Comparison of ENCODE assay signal across 8 cellular contexts in the genomic region with DNA sequence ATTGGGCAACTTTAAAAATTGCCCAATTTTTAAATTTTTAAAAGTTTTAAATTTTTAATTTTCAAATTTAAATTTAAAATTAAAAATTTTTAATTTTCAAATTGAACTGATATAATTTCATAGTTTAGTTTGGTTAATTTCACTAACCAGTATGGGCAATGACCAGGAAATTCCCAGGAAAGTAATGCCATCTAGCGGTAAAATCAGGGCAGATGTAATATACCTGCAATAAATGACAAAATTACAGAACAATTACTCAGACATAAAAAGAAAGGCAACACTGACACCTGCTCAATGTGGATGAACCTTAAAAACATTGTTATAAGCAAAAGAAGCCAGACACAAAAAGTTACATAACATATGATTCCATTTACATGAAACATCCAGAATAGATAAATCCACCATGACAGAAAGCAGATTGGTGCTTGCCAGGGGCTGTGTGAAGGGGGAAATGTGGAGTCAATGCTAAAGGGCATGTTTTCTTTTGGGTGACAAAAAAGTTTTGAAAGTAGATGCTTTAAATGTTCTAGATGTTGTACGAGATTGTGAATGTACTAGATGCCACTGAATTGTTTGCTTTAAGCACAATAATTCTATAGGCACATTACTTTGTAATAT. TPM values are rescaled to one million over a fixed set of nuclear protein-coding genes. Genes with fewer than 3 reads are reported as not detected.
A peak's percentile ranks its signal among the peaks of the same experiment; 100 is the strongest.
DNase-seq lines count a peak whose midpoint lies in the region; ATAC-seq and TF ChIP-seq lines count a peak whose summit lies in the region.

No MANE protein-coding gene starts in this region.

- intact Hi-C loops in activated CD4-positive, alpha-beta memory T cell treated with anti-CD3 and anti-CD28 coated beads for 36 hours (cut with micrococcal nuclease): loop anchor here (1.0 to 5.0 kb wide), 3 partner anchors 138 to 717 kb away; no protein-coding TSS in a partner anchor

- H3K4me3 ChIP-seq in LNCaP clone FGC (ENCODE audit: low read depth, low read length) (no peak overlapping the region), fibroblast of pulmonary artery (replicated peaks; ENCODE audit: low read depth, low read length) (no peak overlapping the region), osteoblast (ENCODE audit: insufficient read depth, low read length) (no peak overlapping the region)

- H3K9me3 Mint-ChIP-seq in stimulated activated naive CD8-positive, alpha-beta T cell treated with anti-CD3 and anti-CD28 coated beads, Interleukin-15, amount 100 ng/mL, for 72 hours: no peaks in the 10 kb centered on the region
- no peaks in the 10 kb centered on the region for H3K9me3 Mint-ChIP-seq in activated CD4-positive, alpha-beta memory T cell treated with anti-CD3 and anti-CD28 coated beads for 36 hours

- H3K9me3 ChIP-seq in T-helper 17 cell (ENCODE audit: control insufficient read depth, low read length, poor library complexity, severe bottlenecking): no peaks in the 10 kb centered on the region
- H3K9me3 ChIP-seq in osteoblast (ENCODE audit: low read depth, low read length): no peaks in the 10 kb centered on the region

- no peaks in the 10 kb centered on the region for H3K36me3 Mint-ChIP-seq in T-helper 17 cell (ENCODE audit: low read depth)
- no peaks in the 10 kb centered on the region for H3K36me3 Mint-ChIP-seq in activated CD4-positive, alpha-beta memory T cell treated with anti-CD3 and anti-CD28 coated beads for 36 hours

- no peak overlapping the region for H3K27ac Mint-ChIP-seq in stimulated activated naive CD8-positive, alpha-beta T cell treated with anti-CD3 and anti-CD28 coated beads, Interleukin-15, amount 100 ng/mL, for 72 hours
- no peak overlapping the region for H3K27ac Mint-ChIP-seq in T-helper 17 cell
- H3K27ac Mint-ChIP-seq in activated CD4-positive, alpha-beta memory T cell treated with anti-CD3 and anti-CD28 coated beads for 36 hours: no peak overlapping the region

- H3K4me1 ChIP-seq in osteoblast (ENCODE audit: insufficient read depth, low read length): peaks cover 9% of the 10 kb centered on the region

- H3K27me3 Mint-ChIP-seq in stimulated activated naive CD8-positive, alpha-beta T cell treated with anti-CD3 and anti-CD28 coated beads, Interleukin-15, amount 100 ng/mL, for 72 hours: peaks cover 15% of the 10 kb centered on the region
- H3K27me3 Mint-ChIP-seq in T-helper 17 cell: peaks cover 36% of the 10 kb centered on the region
- peaks cover 6% of the 10 kb centered on the region for H3K27me3 Mint-ChIP-seq in activated CD4-positive, alpha-beta memory T cell treated with anti-CD3 and anti-CD28 coated beads for 36 hours

- H3K27me3 ChIP-seq in osteoblast (ENCODE audit: insufficient read depth, low read length): no peaks in the 10 kb centered on the region

- CTCF ChIA-PET in activated CD4-positive, alpha-beta memory T cell treated with anti-CD3 and anti-CD28 coated beads for 36 hours (lab: Charles Lee): interaction anchor here (0.9 to 2.0 kb wide), 8 partner anchors 9 to 346 kb away, joined by 3 to 10 read pairs (median 4); partner anchors contain the start of gene KIF20B

- no peak overlapping the region for H3K4me3 Mint-ChIP-seq in stimulated activated naive CD8-positive, alpha-beta T cell treated with anti-CD3 and anti-CD28 coated beads, Interleukin-15, amount 100 ng/mL, for 72 hours
- no peak overlapping the region for H3K4me3 Mint-ChIP-seq in T-helper 17 cell
- H3K4me3 Mint-ChIP-seq in activated CD4-positive, alpha-beta memory T cell treated with anti-CD3 and anti-CD28 coated beads for 36 hours: no peak overlapping the region

- no peak overlapping the region for H3K27ac ChIP-seq in osteoblast (ENCODE audit: low read depth, low read length)

- POLR2A ChIA-PET in activated CD4-positive, alpha-beta memory T cell treated with anti-CD3 and anti-CD28 coated beads for 36 hours (lab: Charles Lee): no interaction called here

- no peaks in the 10 kb centered on the region for H4K20me1 ChIP-seq in osteoblast (ENCODE audit: insufficient read depth, low read length)

- no peaks in the 10 kb centered on the region for H3K79me2 ChIP-seq in osteoblast (ENCODE audit: insufficient read depth, low read length)

- H3K4me1 Mint-ChIP-seq in stimulated activated naive CD8-positive, alpha-beta T cell treated with anti-CD3 and anti-CD28 coated beads, Interleukin-15, amount 100 ng/mL, for 72 hours: no peaks in the 10 kb centered on the region
- peaks cover 3% of the 10 kb centered on the region for H3K4me1 Mint-ChIP-seq in T-helper 17 cell
- no peaks in the 10 kb centered on the region for H3K4me1 Mint-ChIP-seq in activated CD4-positive, alpha-beta memory T cell treated with anti-CD3 and anti-CD28 coated beads for 36 hours (ENCODE audit: low read depth)

- H3K4me2 ChIP-seq in osteoblast (ENCODE audit: insufficient read depth, low read length): no peak overlapping the region

- DNase-seq in stimulated activated naive CD8-positive, alpha-beta T cell treated with anti-CD3 and anti-CD28 coated beads, Interleukin-15, amount 100 ng/mL, for 72 hours: peak in 1 of 2 donors; percentile 12
- DNase-seq in stimulated activated naive CD8-positive, alpha-beta T cell treated with anti-CD3 and anti-CD28 coated beads, Interleukin-15, Interleukin-2, amounts not matched to agents 100 U/mL and 50 U/mL, for 24 hours: no peak
- peak; percentile 19 for DNase-seq in LNCaP clone FGC (ENCODE audit: low read depth)
- no peak for DNase-seq in T-helper 17 cell
- peak; percentile 72 for DNase-seq in fibroblast of pulmonary artery (ENCODE audit: low read depth)
- DNase-seq in osteoblast (ENCODE audit: insufficient read length, low spot score, missing footprints): no peak
- DNase-seq in OCI-M2 (lab: John Stamatoyannopoulos, UW; ENCODE audit: unreplicated experiment): no peak
- no peak for DNase-seq in activated CD4-positive, alpha-beta memory T cell treated with anti-CD3 and anti-CD28 coated beads for 36 hours

- peak; percentile 69 for ATAC-seq in stimulated activated naive CD8-positive, alpha-beta T cell treated with anti-CD3 and anti-CD28 coated beads, Interleukin-15, amount 100 ng/mL, for 72 hours
- ATAC-seq in stimulated activated naive CD8-positive, alpha-beta T cell treated with anti-CD3 and anti-CD28 coated beads, Interleukin-15, Interleukin-2, amounts not matched to agents 100 U/mL and 50 U/mL, for 24 hours: no peak
- peak; percentile 63 for ATAC-seq in T-helper 17 cell

- H3K36me3 ChIP-seq in osteoblast (ENCODE audit: insufficient read depth, low read length): no peaks in the 10 kb centered on the region

- H2AFZ ChIP-seq in osteoblast (ENCODE audit: low read length): no peak overlapping the region

- TF ChIP-seq CTCF in LNCaP clone FGC (IDR thresholded peaks at IDR 0.05; ENCODE audit: control insufficient read depth, extremely low read depth, insufficient read depth) (peak; percentile 77), fibroblast of pulmonary artery (IDR thresholded peaks at IDR 0.05; ENCODE audit: low read length, missing control alignments) (peak; percentile 70), osteoblast (IDR thresholded peaks at IDR 0.05; ENCODE audit: extremely low read depth, low read depth, low read length) (peak; percentile 74)

RNA-seq across cellular contexts. Expression of gene SLC16A12, which starts 28.6 kb away (rescaled TPM):
- total RNA-seq in T-helper 17 cell: not detected
- under 0.01 TPM in 2 replicates for total RNA-seq in osteoblast
- total RNA-seq in activated CD4-positive, alpha-beta memory T cell treated with anti-CD3 and anti-CD28 coated beads for 36 hours: not detected

Comparison
In these comparisons a context has a peak if more than half of its experiments do, and no peak if none do; other contexts are left out.
1. DNase-seq: peak in LNCaP clone FGC (single experiment) and fibroblast of pulmonary artery (single experiment); none in stimulated activated naive CD8-positive, alpha-beta T cell treated with anti-CD3 and anti-CD28 coated beads, Interleukin-15, Interleukin-2, amounts not matched to agents 100 U/mL and 50 U/mL, for 24 hours (single experiment), T-helper 17 cell (0 of 3), osteoblast (single experiment), OCI-M2 (single experiment) and activated CD4-positive, alpha-beta memory T cell treated with anti-CD3 and anti-CD28 coated beads for 36 hours (single experiment).
2. Peak in every context shown above with its lines, with median percentiles within 50 percentile points of each other: CTCF ChIP-seq.